In the genomic region with DNA sequence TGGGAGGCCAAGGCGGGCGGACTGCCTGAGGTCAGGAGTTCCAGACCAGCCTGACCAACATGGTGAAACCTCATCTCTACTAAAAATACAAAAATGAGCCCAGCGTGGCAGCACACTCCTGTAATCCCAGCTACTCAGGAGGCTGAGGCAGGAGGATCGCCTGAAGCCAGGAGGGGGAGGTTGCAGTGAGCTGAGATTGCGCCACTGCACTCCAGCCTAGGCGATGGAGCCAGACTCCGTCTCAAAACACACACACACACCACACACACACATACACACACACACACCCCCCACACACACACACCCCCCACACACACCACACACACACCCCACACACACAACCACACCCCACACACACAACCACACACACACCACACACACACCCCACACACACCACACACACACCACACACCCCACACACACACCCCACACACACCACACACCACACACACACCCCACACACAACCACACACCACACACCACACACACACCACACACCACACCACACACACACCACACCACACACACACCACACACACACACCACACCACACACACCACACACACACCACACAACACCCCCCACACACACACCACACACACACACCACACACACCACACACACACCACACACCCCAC, we compare ENCODE assay signal across 12 cellular contexts. TPM values are rescaled to one million over a fixed set of nuclear protein-coding genes. Genes with fewer than 3 reads are reported as not detected.
A peak's percentile ranks its signal among the peaks of the same experiment; 100 is the strongest.
DNase-seq lines count a peak whose midpoint lies in the region; ATAC-seq, FAIRE-seq and TF ChIP-seq lines count a peak whose summit lies in the region.
"Not testable (repeated sequence)": the region's sequence is repeated elsewhere in the genome, so short reads cannot be mapped to it uniquely, and the experiment has no call there.
"Had no signal": no experiment of that assay in that cellular context is flagged by ENCODE, and none has a peak within 500 bp of the region (broad histone marks: within the 10 kb centered on the region; RNA-seq: fewer than 3 reads in every experiment).

No MANE protein-coding gene starts in this region.

- not testable (repeated sequence) for H2AK5ac ChIP-seq in H1 (ENCODE audit: low read depth, low read length)

- H3K79me1 ChIP-seq in H1 (ENCODE audit: low read depth, low read length): peaks cover 13% of the 10 kb centered on the region

- not testable (repeated sequence) for TF ChIP-seq CTCF in GM12865 (IDR thresholded peaks at IDR 0.05; ENCODE audit: insufficient read depth, low read depth, low read length, missing control alignments); K562 (IDR thresholded peaks at IDR 0.05 in 2 of 3, conservative IDR thresholded peaks at IDR 0.05 in 1 of 3; ENCODE audit: insufficient read depth in 2 of 3, low read depth in 1 of 3, low read length in 3 of 3); H1 (IDR thresholded peaks at IDR 0.05; ENCODE audit: control extremely low read depth in 1 of 3, insufficient read depth in 1 of 3, low read depth in 1 of 3, low read length in 3 of 3); natural killer cell (IDR thresholded peaks at IDR 0.05)

- not testable (repeated sequence) for TF ChIP-seq RAD21 in K562 (CRISPR knock-in tag; conservative IDR thresholded peaks at IDR 0.05 in 1 of 2, IDR thresholded peaks at IDR 0.05 in 1 of 2); H1 (IDR thresholded peaks at IDR 0.05 in 1 of 2, conservative IDR thresholded peaks at IDR 0.05 in 1 of 2; ENCODE audit: low read depth in 2 of 2, low read length in 2 of 2)

- intact Hi-C loops in K562 (cut with micrococcal nuclease); natural killer cell (cut with micrococcal nuclease): not testable (repeated sequence)

- TF ChIP-seq EP300 in K562 (IDR thresholded peaks at IDR 0.05; ENCODE audit: low read length); H1 (IDR thresholded peaks at IDR 0.05; ENCODE audit: borderline replicate concordance in 1 of 2, low read depth in 2 of 2, low read length in 2 of 2): not testable (repeated sequence)

- ATAC-seq in K562; stimulated activated effector memory CD8-positive, alpha-beta T cell treated with anti-CD3 and anti-CD28 coated beads, Interleukin-12 subunit alpha, Interleukin-12 subunit beta, amount 100 ng/mL, for 72 hours: not testable (repeated sequence)
- ATAC-seq in natural killer cell: peak in 2 of 3 donors; percentile 8 to 17

- not testable (repeated sequence) for H2BK120ac ChIP-seq in H1 (replicated peaks; ENCODE audit: low read depth, low read length)

- not testable (repeated sequence) for H4K5ac ChIP-seq in H1 (ENCODE audit: insufficient read length, low read depth, low read length)

- H3K18ac ChIP-seq in H1 (ENCODE audit: extremely low read depth, low read length): not testable (repeated sequence)

- H3K14ac ChIP-seq in H1 (ENCODE audit: insufficient read length): not testable (repeated sequence)

- H2BK12ac ChIP-seq in H1 (ENCODE audit: low read depth, low read length): not testable (repeated sequence)

- peak overlapping the region; percentile 88 to 91 for H3K27ac Mint-ChIP-seq in natural killer cell
- peak overlapping the region; percentile 83 for H3K27ac Mint-ChIP-seq in stimulated activated effector memory CD8-positive, alpha-beta T cell treated with anti-CD3 and anti-CD28 coated beads, Interleukin-12 subunit alpha, Interleukin-12 subunit beta, amount 100 ng/mL, for 72 hours

- H2BK20ac ChIP-seq in H1 (ENCODE audit: low read length): not testable (repeated sequence)

- CTCF ChIA-PET in K562 (lab: Yijun Ruan, JAX; ENCODE audit: low intra/inter-chr PET ratio); H1 (lab: Charles Lee; ENCODE audit: partially characterized antibody): not testable (repeated sequence)

- H3K36me3 ChIP-seq in SK-N-MC (ENCODE audit: insufficient read depth, low read length); K562 (ENCODE audit: control insufficient read depth, insufficient read depth, low read length); H1 (ENCODE audit: control insufficient read depth in 2 of 4, insufficient read depth in 4 of 4, low read length in 3 of 4): not testable (repeated sequence)

- H3K9me3 ChIP-seq in SK-N-MC (ENCODE audit: low read depth, low read length); K562 (replicated peaks; ENCODE audit: control insufficient read depth, insufficient read depth, low read depth, low read length); H1 (ENCODE audit: insufficient read depth in 2 of 2, low read depth in 1 of 2, low read length in 1 of 2): not testable (repeated sequence)

- H3K23ac ChIP-seq in H1 (ENCODE audit: insufficient read length): not testable (repeated sequence)

- not testable (repeated sequence) for H3K4ac ChIP-seq in H1 (replicated peaks; ENCODE audit: insufficient read length, low read depth, low read length)

- POLR2A ChIA-PET in K562 (lab: Yijun Ruan, JAX): not testable (repeated sequence)
- POLR2A ChIA-PET in H1 (lab: Charles Lee; ENCODE audit: partially characterized antibody): interaction anchor here (0.7 kb wide), 1 partner anchor 42 kb away, joined by 3 read pairs; no protein-coding TSS in a partner anchor

- H4K20me1 ChIP-seq in K562 (replicated peaks; ENCODE audit: control insufficient read depth, insufficient read depth, low read length): peaks cover 12% of the 10 kb centered on the region; the same call in 1 of the 2 replicates
- not testable (repeated sequence) for H4K20me1 ChIP-seq in H1 (replicated peaks in 1 of 2; ENCODE audit: control insufficient read depth in 1 of 2, insufficient read depth in 2 of 2, low read length in 2 of 2)

- not testable (repeated sequence) for H4K8ac ChIP-seq in H1 (ENCODE audit: extremely low read depth, insufficient read depth, low read length)

- not testable (repeated sequence) for H3K4me2 ChIP-seq in K562 (ENCODE audit: insufficient read depth, low read length); H1 (ENCODE audit: insufficient read depth in 1 of 2, low read depth in 2 of 2, low read length in 2 of 2)

- H3K27me3 Mint-ChIP-seq in natural killer cell (ENCODE audit: low read depth in 2 of 2): not testable (repeated sequence)

- H2BK5ac ChIP-seq in H1 (ENCODE audit: low read depth, low read length): not testable (repeated sequence)

- not testable (repeated sequence) for H3K9me3 Mint-ChIP-seq in natural killer cell; stimulated activated effector memory CD8-positive, alpha-beta T cell treated with anti-CD3 and anti-CD28 coated beads, Interleukin-12 subunit alpha, Interleukin-12 subunit beta, amount 100 ng/mL, for 72 hours

- DNase-seq in GM12865 (ENCODE audit: low read depth): peak; percentile 8
- not testable (repeated sequence) for DNase-seq in H54 (ENCODE audit: insufficient read length, low spot score); SK-N-MC (ENCODE audit: low read depth, low spot score); K562 (ENCODE audit: extremely low read depth in 1 of 4, low spot score in 3 of 4); H1 (ENCODE audit: low read depth in 1 of 2, low spot score in 2 of 2); natural killer cell; stimulated activated effector memory CD8-positive, alpha-beta T cell treated with anti-CD3 and anti-CD28 coated beads, Interleukin-12 subunit alpha, Interleukin-12 subunit beta, amount 100 ng/mL, for 72 hours (ENCODE audit: low spot score in 2 of 2)

- not testable (repeated sequence) for H3K9me1 ChIP-seq in K562 (ENCODE audit: control insufficient read depth, insufficient read depth, low read length)

- peak overlapping the region; percentile 81; the same call in 1 of the 2 replicates for H3K27ac ChIP-seq in SK-N-MC
- not testable (repeated sequence) for H3K27ac ChIP-seq in K562 (ENCODE audit: extremely low read depth, low read depth, low read length); H1 (ENCODE audit: low read depth, low read length)

- H4K91ac ChIP-seq in H1 (replicated peaks; ENCODE audit: insufficient read length, low read length): not testable (repeated sequence)

- FAIRE-seq in H54 (lab: Jason Lieb, UNC): peak; percentile 43
- peak; percentile 92 for FAIRE-seq in K562 (lab: Jason Lieb, UNC)
- FAIRE-seq in H1 (lab: Jason Lieb, UNC): not testable (repeated sequence)

- not testable (repeated sequence) for H3K27me3 ChIP-seq in K562 (ENCODE audit: control insufficient read depth in 2 of 2, insufficient read depth in 2 of 2, low read length in 2 of 2); H1 (replicated peaks in 1 of 4; ENCODE audit: control insufficient read depth in 3 of 4, extremely low read depth in 1 of 4, insufficient read depth in 3 of 4, low read length in 3 of 4)

- H3K56ac ChIP-seq in H1 (replicated peaks; ENCODE audit: insufficient read length, low read depth, low read length): peak overlapping the region; percentile 95

- not testable (repeated sequence) for H2AFZ ChIP-seq in K562 (ENCODE audit: low read depth, low read length); H1 (ENCODE audit: low read length)

- H3K36me3 Mint-ChIP-seq in natural killer cell; stimulated activated effector memory CD8-positive, alpha-beta T cell treated with anti-CD3 and anti-CD28 coated beads, Interleukin-12 subunit alpha, Interleukin-12 subunit beta, amount 100 ng/mL, for 72 hours: not testable (repeated sequence)

- in situ Hi-C loops in K562 (cut with MboI): not testable (repeated sequence)

- 96% methylated on average over 3 of the region's 7 CpGs for WGBS in K562 (ENCODE audit: insufficient coverage, low coverage, missing lambda C conversion rate)
- WGBS in H1 (ENCODE audit: extremely low coverage in 1 of 2, insufficient coverage in 1 of 2, insufficient read length in 1 of 2, insufficient replicate concordance in 2 of 2, low coverage in 1 of 2, low lambda C conversion rate in 2 of 2, missing lambda C conversion rate in 1 of 2), 2 experiments: 88% methylated on average over 6 of the region's 7 CpGs; no CpG with 5 or more reads in 1 of the 2 experiments

- not testable (repeated sequence) for H3K4me3 Mint-ChIP-seq in natural killer cell; stimulated activated effector memory CD8-positive, alpha-beta T cell treated with anti-CD3 and anti-CD28 coated beads, Interleukin-12 subunit alpha, Interleukin-12 subunit beta, amount 100 ng/mL, for 72 hours

- H2BK15ac ChIP-seq in H1 (ENCODE audit: low read length): not testable (repeated sequence)

- H3K9ac ChIP-seq in SK-N-MC (ENCODE audit: insufficient read length); K562 (ENCODE audit: insufficient read depth in 1 of 2, low read depth in 2 of 2, low read length in 2 of 2); H1 (replicated peaks in 1 of 4; ENCODE audit: extremely low read depth in 1 of 4, low read depth in 3 of 4, low read length in 3 of 4): not testable (repeated sequence)

- H3K23me2 ChIP-seq in H1 (ENCODE audit: low read depth, low read length): not testable (repeated sequence)

- not testable (repeated sequence) for H3K79me2 ChIP-seq in K562 (ENCODE audit: control insufficient read depth, insufficient read depth, low read length)
- peaks cover 0 to 16% of the 10 kb centered on the region in 2 experiments; a peak in 1 of 4 replicates for H3K79me2 ChIP-seq in H1 (ENCODE audit: control insufficient read depth in 1 of 2, insufficient read depth in 2 of 2, low read length in 2 of 2)

- H3K4me1 ChIP-seq in K562 (replicated peaks in 1 of 2; ENCODE audit: control insufficient read depth in 2 of 2, insufficient read depth in 2 of 2, low read length in 2 of 2): peaks cover 0 to 10% of the 10 kb centered on the region in 2 experiments; a peak in 3 of 5 replicates
- H3K4me1 ChIP-seq in H1 (replicated peaks in 1 of 4; ENCODE audit: control insufficient read depth in 3 of 4, insufficient read depth in 4 of 4, low read length in 3 of 4): not testable (repeated sequence)

- peaks cover 62 to 70% of the 10 kb centered on the region in 2 donors for H3K4me1 Mint-ChIP-seq in natural killer cell
- peaks cover 54% of the 10 kb centered on the region for H3K4me1 Mint-ChIP-seq in stimulated activated effector memory CD8-positive, alpha-beta T cell treated with anti-CD3 and anti-CD28 coated beads, Interleukin-12 subunit alpha, Interleukin-12 subunit beta, amount 100 ng/mL, for 72 hours

- not testable (repeated sequence) for BruUV-seq in K562 (replicated peaks; lab: Mats Ljungman, UMichigan)

- not testable (repeated sequence) for H3K4me3 ChIP-seq in GM12865 (ENCODE audit: low read depth, low read length); SK-N-MC; K562; H1 (ENCODE audit: extremely low read depth in 1 of 4, insufficient read depth in 2 of 4, low read depth in 3 of 4, low read length in 4 of 4)

- not testable (repeated sequence) for TF ChIP-seq POLR2A in H54 (IDR thresholded peaks at IDR 0.05; ENCODE audit: low read depth, low read length); K562 (conservative IDR thresholded peaks at IDR 0.05); H1 (IDR thresholded peaks at IDR 0.05; ENCODE audit: control extremely low read depth in 1 of 2, low read depth in 2 of 2, low read length in 2 of 2)

RNA-seq across cellular contexts. Expression of a gene that starts 52.2 kb away (rescaled TPM):
- total RNA-seq in K562 (2011; cell fraction: chromatin; rRNA removed; ENCODE audit: low replicate concordance): under 0.01 TPM in 2 replicates
- under 0.01 TPM in 2 replicates for total RNA-seq in K562 (2011; cell fraction: nucleolus; rRNA removed)
- under 0.01 TPM in 2 replicates for total RNA-seq in K562 (2011; cell fraction: nucleoplasm; rRNA removed)
- not detected in 2 replicates for total RNA-seq in K562 (2014; rRNA removed)
- 90.8 TPM in 1 of 2 replicates, not detected in the other for total RNA-seq in K562 (2014; rRNA removed; fragmentation: Illumina TruSeq; extraction: Trizol)
- total RNA-seq in K562 (2015; rRNA removed; fragmentation: Illumina TruSeq; extraction: Trizol): not detected in 2 replicates
- 8.6 TPM in 1 of 2 replicates, not detected in the other for total RNA-seq in K562 (2021)
- polyA plus RNA-seq in K562 (2011; rRNA removed): not detected in 2 replicates
- polyA plus RNA-seq in K562 (2011; cell fraction: cytosol; rRNA removed): not detected in 2 replicates
- under 0.01 TPM in 1 of 2 replicates, not detected in the other for polyA plus RNA-seq in K562 (2011; cell fraction: nucleus; rRNA removed)
- not detected in 2 replicates for polyA plus RNA-seq in K562 (2012)
- not detected in 2 replicates for polyA plus RNA-seq in K562 (2014; fragmentation: Illumina TruSeq; extraction: Trizol)
- polyA plus RNA-seq in K562 (2014; fragmentation: Nextera tagmentation; extraction: Ambion mirVana): not detected
- not detected in 2 replicates for polyA plus RNA-seq in K562 (2014; rRNA removed)
- 3,330 and 5,735 TPM in 2 replicates for polyA minus RNA-seq in K562 (2011; rRNA and poly(A)+ RNA removed)
- 3,188 and 9,893 TPM in 2 replicates for polyA minus RNA-seq in K562 (2011; cell fraction: cytosol; rRNA and poly(A)+ RNA removed)
- polyA minus RNA-seq in K562 (2011; cell fraction: nucleus; rRNA and poly(A)+ RNA removed): under 0.01 TPM in 2 replicates
- total RNA-seq in H1 (2021; fragmentation: NEBNext Ultra II Directional; extraction: Animal tissue kit (Norgen Biotek cat#: 25700)): not detected in 2 replicates
- polyA plus RNA-seq in H1 (2011; rRNA removed): not detected in 2 replicates
- polyA plus RNA-seq in H1 (2011; cell fraction: cytosol; rRNA removed): not detected
- not detected for polyA plus RNA-seq in H1 (2011; cell fraction: nucleus; rRNA removed)
- polyA plus RNA-seq in H1 (2012, experiment 1 of 2): not detected in 4 replicates
- not detected for polyA plus RNA-seq in H1 (2012, experiment 2 of 2)
- polyA plus RNA-seq in H1 (2013, experiment 1 of 2): not detected
- polyA plus RNA-seq in H1 (2013, experiment 2 of 2): not detected
- under 0.01 TPM in 2 replicates for polyA minus RNA-seq in H1 (2011; rRNA and poly(A)+ RNA removed)
- 4,605 TPM for polyA minus RNA-seq in H1 (2011; cell fraction: cytosol; rRNA and poly(A)+ RNA removed)
- polyA minus RNA-seq in H1 (2011; cell fraction: nucleus; rRNA and poly(A)+ RNA removed): under 0.01 TPM
- total RNA-seq in natural killer cell: not detected
- total RNA-seq: Caco-2; CD4-positive, alpha-beta T cell; H7 had no signal
- polyA plus RNA-seq: A549, BJ had no signal
